28 cellular contexts compared by ENCODE assay signal in the genomic region with DNA sequence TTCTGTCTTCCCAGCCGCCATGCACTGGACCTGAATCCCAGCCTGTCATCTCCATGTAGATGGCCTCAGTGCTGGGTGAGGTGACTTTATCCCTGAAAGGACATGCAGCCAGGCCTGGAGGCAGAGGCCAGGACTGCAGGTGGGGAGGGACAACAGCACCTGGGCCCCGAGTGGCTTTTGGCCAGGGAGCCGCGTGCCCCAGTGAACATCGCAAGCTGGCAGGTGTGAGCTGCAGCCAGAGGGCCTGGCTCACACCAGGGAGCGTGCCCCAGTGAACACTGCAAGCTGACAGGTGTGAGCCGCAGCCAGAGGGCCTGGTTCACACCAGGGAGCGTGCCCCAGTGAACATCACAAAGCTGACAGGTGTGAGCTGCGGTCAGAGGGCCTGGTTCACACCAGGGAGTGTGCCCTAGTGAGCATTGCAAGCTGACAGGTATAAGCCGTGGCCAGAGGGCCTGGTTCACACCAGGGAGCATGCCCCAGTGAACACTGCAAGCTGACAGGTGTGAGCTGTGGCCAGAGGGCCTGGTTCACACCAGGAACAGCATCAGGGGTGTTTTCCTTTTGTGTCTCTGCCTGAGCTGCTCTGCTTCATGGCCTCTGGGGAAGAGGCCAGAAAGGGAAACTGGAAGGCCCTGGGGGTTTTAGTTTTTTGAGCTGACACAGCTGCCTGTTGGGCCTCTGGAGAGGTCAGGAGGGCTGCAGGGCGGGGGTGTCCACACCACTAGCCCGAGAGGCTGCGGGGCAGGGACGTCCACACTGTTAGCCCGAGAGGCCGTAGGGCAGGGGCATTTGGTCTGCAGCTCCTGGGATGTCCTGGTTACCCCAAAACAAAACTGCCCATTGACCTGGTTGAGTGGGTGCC. TPM values are rescaled to one million over a fixed set of nuclear protein-coding genes. Genes with fewer than 3 reads are reported as not detected.
DNase-seq lines count a peak whose midpoint lies in the region; ATAC-seq, FAIRE-seq and TF ChIP-seq lines count a peak whose summit lies in the region.
"Had no signal": no experiment of that assay in that cellular context is flagged by ENCODE, and none has a peak within 500 bp of the region (broad histone marks: within the 10 kb centered on the region; RNA-seq: fewer than 3 reads in every experiment).

No MANE protein-coding gene starts in this region.

- H2AFZ ChIP-seq in HepG2 (ENCODE audit: low read length), result no peak overlapping the region

- H3K4me1 ChIP-seq in HepG2 (ENCODE audit: insufficient read depth, low read length), result peaks cover 13% of the 10 kb centered on the region
- H3K4me1 ChIP-seq in right lobe of liver, result peaks cover 0 to 11% (median 5%) of the 10 kb centered on the region in 4 donors

- DNase-seq in DMS53 (lab: John Stamatoyannopoulos, UW) (peak; percentile 31), DMS53 treated with DMSO at 0.1 percent for 48 hours (lab: John Stamatoyannopoulos, UW; ENCODE audit: unreplicated experiment) (no peak), HepG2 (ENCODE audit: low spot score) (no peak), right lobe of liver (no peak), nephron progenitor cell (no peak), EL (no peak)
- no peak for DNase-seq in activated T-cell treated with anti-CD3 and anti-CD28 coated beads, Interleukin-2, amount 50 U/mL, for 72 hours
- DNase-seq: C1 segment of cervical spinal cord; CD8-positive, alpha-beta T cell; GF-D8; H7; HFFc6; MG63; NCI-H1048; NCI-H1436 treated with DMSO at 0.1 percent for 48 hours; NCI-H1930; NCI-H226; NCI-H510A treated with DMSO at 0.1 percent for 48 hours; PC-3; SIG-M5; SK-N-SH had no signal

- H3K4me3 ChIP-seq in HepG2 (replicated peaks in 1 of 3; ENCODE audit: insufficient read depth in 1 of 3, low read depth in 2 of 3, low read length in 3 of 3) (no peak overlapping the region), right lobe of liver (no peak overlapping the region)
- H3K4me3 ChIP-seq: K562, MG63 had no signal

- TF ChIP-seq EP300 in HepG2 (IDR thresholded peaks at IDR 0.05; ENCODE audit: low read depth in 2 of 2, low read length in 2 of 2) (no peak), HepG2 (CRISPR knock-in tag; IDR thresholded peaks at IDR 0.05; ENCODE audit: borderline replicate concordance) (no peak)

- no peaks in the 10 kb centered on the region for H4K20me1 ChIP-seq in HepG2 (ENCODE audit: insufficient read depth, low read length)

- no peak overlapping the region for H3K4me2 ChIP-seq in HepG2 (ENCODE audit: low read depth, low read length)
- H3K4me2 ChIP-seq: SK-N-SH had no signal

- H3K79me2 ChIP-seq in HepG2 (ENCODE audit: insufficient read depth, low read length), result no peaks in the 10 kb centered on the region

- intact Hi-C loops in HepG2 (cut with micrococcal nuclease; ENCODE audit: unreplicated experiment), result no loop called here
- intact Hi-C loops in right lobe of liver (cut with DNase I), result no loop called here

- H3K27me3 ChIP-seq in HepG2 (ENCODE audit: control insufficient read depth in 1 of 2, insufficient read depth in 2 of 2, low read length in 2 of 2) (peaks cover 3 to 8% of the 10 kb centered on the region in 2 experiments; a peak in 4 of 5 replicates), right lobe of liver (no peaks in the 10 kb centered on the region)
- H3K27me3 ChIP-seq: MG63 had no signal

- no peak overlapping the region for H3K27ac ChIP-seq in HepG2 (ENCODE audit: extremely low read length, insufficient read depth, low read length)
- H3K27ac ChIP-seq in right lobe of liver, result no peak overlapping the region
- H3K27ac ChIP-seq: 22Rv1, RWPE1 had no signal

- FAIRE-seq in HepG2 (lab: Jason Lieb, UNC), result no peak
- FAIRE-seq: GM19239, K562 had no signal

- ATAC-seq in HepG2 (peak; percentile 43), right lobe of liver (no peak), GM18511 (IDR thresholded peaks at IDR 0.05; ENCODE audit: unreplicated experiment) (no peak)
- ATAC-seq in activated T-cell treated with anti-CD3 and anti-CD28 coated beads, Interleukin-2, amount 50 U/mL, for 72 hours (replicated peaks in 1 of 2), result no peak
- ATAC-seq: CD8-positive, alpha-beta T cell; K562; PC-3 had no signal

- WGBS in HepG2 (ENCODE audit: low lambda C conversion rate), result 26% methylated on average over 6 of the region's 16 CpGs
- 50% methylated on average over 2 of the region's 16 CpGs for WGBS in right lobe of liver (ENCODE audit: insufficient coverage, low coverage, low lambda C conversion rate, missing lambda C conversion rate)

- BruUV-seq in HepG2 (replicated peaks; lab: Mats Ljungman, UMichigan), result no TSS peak

- TF ChIP-seq CTCF in HepG2 (CRISPR knock-in tag; IDR thresholded peaks at IDR 0.05), result no peak
- TF ChIP-seq CTCF in right lobe of liver (IDR thresholded peaks at IDR 0.05), result no peak
- TF ChIP-seq CTCF in nephron progenitor cell (IDR thresholded peaks at IDR 0.05), result no peak

- H3K4me1 Mint-ChIP-seq in nephron progenitor cell, result peaks cover 41% of the 10 kb centered on the region
- no peaks in the 10 kb centered on the region for H3K4me1 Mint-ChIP-seq in activated T-cell treated with anti-CD3 and anti-CD28 coated beads, Interleukin-2, amount 50 U/mL, for 72 hours (ENCODE audit: low read depth)

- no peaks in the 10 kb centered on the region for H3K9me3 Mint-ChIP-seq in nephron progenitor cell
- H3K9me3 Mint-ChIP-seq in activated T-cell treated with anti-CD3 and anti-CD28 coated beads, Interleukin-2, amount 50 U/mL, for 72 hours, result no peaks in the 10 kb centered on the region
- H3K9me3 Mint-ChIP-seq: CD8-positive, alpha-beta T cell had no signal

- peaks cover 3% of the 10 kb centered on the region for H3K27me3 Mint-ChIP-seq in nephron progenitor cell (ENCODE audit: low read depth, poor library complexity)
- H3K27me3 Mint-ChIP-seq in activated T-cell treated with anti-CD3 and anti-CD28 coated beads, Interleukin-2, amount 50 U/mL, for 72 hours (ENCODE audit: low read depth), result no peaks in the 10 kb centered on the region

- H3K36me3 ChIP-seq in HepG2 (replicated peaks in 1 of 2; ENCODE audit: control insufficient read depth in 1 of 2, insufficient read depth in 2 of 2, low read length in 2 of 2), result no peaks in the 10 kb centered on the region
- no peaks in the 10 kb centered on the region for H3K36me3 ChIP-seq in right lobe of liver
- H3K36me3 ChIP-seq: MG63 had no signal

- no peak overlapping the region for H3K4me3 Mint-ChIP-seq in nephron progenitor cell
- no peak overlapping the region for H3K4me3 Mint-ChIP-seq in activated T-cell treated with anti-CD3 and anti-CD28 coated beads, Interleukin-2, amount 50 U/mL, for 72 hours
- H3K4me3 Mint-ChIP-seq: CD8-positive, alpha-beta T cell; HFFc6 had no signal

- POLR2A ChIA-PET in HepG2 (lab: Yijun Ruan, JAX), result no interaction called here

- TF ChIP-seq POLR2A in HepG2 (IDR thresholded peaks at IDR 0.05; ENCODE audit: insufficient read depth in 1 of 2, low read depth in 2 of 2, low read length in 2 of 2) (no peak), right lobe of liver (IDR thresholded peaks at IDR 0.05) (no peak)

- H3K27ac Mint-ChIP-seq in nephron progenitor cell, result peak overlapping the region; percentile 25
- no peak overlapping the region for H3K27ac Mint-ChIP-seq in activated T-cell treated with anti-CD3 and anti-CD28 coated beads, Interleukin-2, amount 50 U/mL, for 72 hours
- H3K27ac Mint-ChIP-seq: CD8-positive, alpha-beta T cell; HFFc6 had no signal

- H3K9ac ChIP-seq in HepG2 (ENCODE audit: insufficient read depth, low read depth, low read length), result no peak overlapping the region
- H3K9ac ChIP-seq: SK-N-SH had no signal

- TF ChIP-seq RAD21 in HepG2 (CRISPR knock-in tag; IDR thresholded peaks at IDR 0.05), result no peak

- CTCF ChIA-PET in HepG2 (lab: Yijun Ruan, JAX; ENCODE audit: low intra/inter-chr PET ratio, low total read pairs), result no interaction called here

- H3K36me3 Mint-ChIP-seq in nephron progenitor cell (ENCODE audit: low read depth), result no peaks in the 10 kb centered on the region
- no peaks in the 10 kb centered on the region for H3K36me3 Mint-ChIP-seq in activated T-cell treated with anti-CD3 and anti-CD28 coated beads, Interleukin-2, amount 50 U/mL, for 72 hours (ENCODE audit: insufficient read depth in 2 of 2)
- H3K36me3 Mint-ChIP-seq: CD8-positive, alpha-beta T cell had no signal

- in situ Hi-C loops in HepG2 (cut with HindIII; ENCODE audit: extremely low pct_ligation_motif_present, low pct_unique_long_range_greater_than_20kb), result no loop called here

- H3K9me3 ChIP-seq in HepG2 (ENCODE audit: low read length), result no peaks in the 10 kb centered on the region
- H3K9me3 ChIP-seq in right lobe of liver, result no peaks in the 10 kb centered on the region
- H3K9me3 ChIP-seq: MG63, SK-N-SH had no signal

RNA-seq across cellular contexts. Expression of a gene that starts 22.7 kb away (rescaled TPM):
- total RNA-seq in HepG2 (2016; rRNA removed; fragmentation: Illumina TruSeq; extraction: Trizol), result 0.02 TPM in 1 of 2 replicates, not detected in the other
- not detected in 2 replicates for total RNA-seq in HepG2 (2016; cell fraction: cytosol; rRNA removed; fragmentation: Illumina TruSeq; extraction: Trizol; ENCODE audit: low read depth)
- total RNA-seq in HepG2 (2016; cell fraction: insoluble cytoplasmic fraction; rRNA removed; fragmentation: Illumina TruSeq; extraction: Trizol), result not detected in 2 replicates
- not detected in 2 replicates for total RNA-seq in HepG2 (2016; cell fraction: membrane; rRNA removed; fragmentation: Illumina TruSeq; extraction: Trizol)
- not detected in 2 replicates for total RNA-seq in HepG2 (2016; cell fraction: nucleus; rRNA removed; fragmentation: Illumina TruSeq; extraction: Trizol)
- 0.16 and 0.20 TPM in 2 replicates for polyA plus RNA-seq in HepG2 (2011; rRNA removed)
- 0.09 and 0.17 TPM in 2 replicates for polyA plus RNA-seq in HepG2 (2011; cell fraction: cytosol; rRNA removed)
- 0.08 and 0.12 TPM in 2 replicates for polyA plus RNA-seq in HepG2 (2011; cell fraction: nucleus; rRNA removed)
- 0.03 and 0.04 TPM in 2 replicates for polyA plus RNA-seq in HepG2 (2012)
- polyA plus RNA-seq in HepG2 (2016; cell fraction: cytosol; fragmentation: Illumina TruSeq; extraction: Trizol; ENCODE audit: low read depth), result not detected in 2 replicates
- not detected in 2 replicates for polyA plus RNA-seq in HepG2 (2016; cell fraction: insoluble cytoplasmic fraction; fragmentation: Illumina TruSeq; extraction: Trizol; ENCODE audit: low read depth)
- not detected in 2 replicates for polyA plus RNA-seq in HepG2 (2016; cell fraction: membrane; fragmentation: Illumina TruSeq; extraction: Trizol; ENCODE audit: low read depth)
- polyA plus RNA-seq in HepG2 (2016; cell fraction: nucleus; fragmentation: Illumina TruSeq; extraction: Trizol; ENCODE audit: insufficient read depth, low read depth), result not detected in 2 replicates
- polyA minus RNA-seq in HepG2 (2011; rRNA and poly(A)+ RNA removed; ENCODE audit: low replicate concordance), result 0.14 TPM in 1 of 2 replicates, not detected in the other
- 0.26 TPM in 1 of 2 replicates, not detected in the other for polyA minus RNA-seq in HepG2 (2011; cell fraction: cytosol; rRNA and poly(A)+ RNA removed)
- not detected in 2 replicates for polyA minus RNA-seq in HepG2 (2011; cell fraction: nucleus; rRNA and poly(A)+ RNA removed)
- total RNA-seq in right lobe of liver, result not detected
- not detected for total RNA-seq in activated T-cell treated with anti-CD3 and anti-CD28 coated beads, Interleukin-2, amount 50 U/mL, for 72 hours
- total RNA-seq: CD8-positive, alpha-beta T cell; Daoy; HFFc6; K562; LHCN-M2 had no signal
- polyA plus RNA-seq: K562 had no signal
